1 cellular context compared by ENCODE assay signal in the genomic region with DNA sequence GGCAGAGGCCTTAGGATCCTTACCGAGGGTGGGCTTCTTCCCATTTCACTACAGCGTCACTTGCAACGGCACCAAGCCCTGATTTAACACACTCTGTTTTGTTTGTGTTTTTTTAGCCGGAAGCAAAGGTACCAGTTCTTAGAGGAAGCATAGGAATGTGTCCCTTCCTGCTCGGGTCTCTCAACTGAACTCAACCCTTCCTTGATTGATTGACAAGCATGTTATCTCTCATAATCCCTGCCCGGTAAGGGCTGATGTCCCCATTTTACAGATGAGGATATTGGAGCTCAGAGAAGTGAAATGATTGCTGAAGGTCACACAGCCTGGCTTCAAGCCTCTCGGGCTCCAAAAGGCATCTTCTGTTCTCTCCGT.
TF ChIP-seq lines count a peak whose summit lies in the region.

No MANE protein-coding gene starts in this region.

TF ChIP-seq in GM23338, 12 proteins besides CTCF, POLR2A, EP300 and RAD21:
- no peak for TF ChIP-seq ZNF462 (CRISPR knock-in tag; IDR thresholded peaks at IDR 0.05)
- no peak for TF ChIP-seq ZNF331 (CRISPR knock-in tag; IDR thresholded peaks at IDR 0.05; ENCODE audit: low read depth)
- no peak for TF ChIP-seq JUNB (IDR thresholded peaks at IDR 0.05; ENCODE audit: unreplicated experiment)
- TF ChIP-seq REST (IDR thresholded peaks at IDR 0.05; ENCODE audit: unreplicated experiment): no peak
- TF ChIP-seq POLR2AphosphoS5 (IDR thresholded peaks at IDR 0.05; ENCODE audit: low read depth): no peak
- no peak for TF ChIP-seq STAT1 (IDR thresholded peaks at IDR 0.05; ENCODE audit: unreplicated experiment)
- TF ChIP-seq EZH2 (IDR thresholded peaks at IDR 0.05; ENCODE audit: low read depth, unreplicated experiment): no peak
- no peak for TF ChIP-seq ZNF114 (CRISPR knock-in tag; IDR thresholded peaks at IDR 0.05)
- TF ChIP-seq NANOG (IDR thresholded peaks at IDR 0.05; ENCODE audit: borderline replicate concordance): no peak
